Comparison of ENCODE assay signal across 8 cellular contexts in the genomic region with DNA sequence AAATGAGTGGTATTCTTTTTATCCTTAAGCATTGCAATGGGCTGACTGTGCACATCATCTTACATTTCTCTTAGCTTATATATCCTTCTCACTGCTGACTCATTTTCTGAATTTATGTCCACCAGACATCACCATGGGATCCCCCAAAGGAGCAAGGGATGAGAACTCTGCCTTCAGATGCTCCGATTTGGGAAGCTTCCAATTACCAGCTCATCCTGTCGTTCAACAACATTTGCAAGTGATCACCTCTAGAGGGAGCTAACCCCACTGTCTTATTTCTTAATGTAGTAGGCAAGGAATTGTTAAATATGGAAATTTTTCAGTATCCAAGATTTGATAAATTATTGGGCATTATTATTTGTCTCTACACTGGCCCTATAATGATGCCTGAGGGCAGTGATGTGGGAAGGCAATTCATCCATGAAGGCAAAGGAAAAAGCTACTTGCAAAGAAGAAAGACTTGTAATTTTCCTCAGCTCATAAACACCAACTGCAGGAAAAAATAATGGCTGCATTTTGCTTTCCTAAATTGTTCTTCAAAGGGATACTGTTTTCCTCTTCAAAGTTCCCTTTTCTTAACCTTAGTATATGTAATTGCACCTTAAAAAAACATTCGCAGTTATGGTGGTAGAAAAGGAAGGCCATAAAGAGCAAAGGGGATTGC.
DNase-seq lines count a peak whose midpoint lies in the region; ATAC-seq and TF ChIP-seq lines count a peak whose summit lies in the region.

No MANE protein-coding gene starts in this region.

- no peaks in the 10 kb centered on the region for H3K4me1 ChIP-seq in GM23338 (ENCODE audit: insufficient read depth)
- no peaks in the 10 kb centered on the region for H3K4me1 ChIP-seq in thyroid gland

- peak; percentile 4 for DNase-seq in Calu3
- peak; percentile 68 for DNase-seq in GM23338 (ENCODE audit: low spot score)
- DNase-seq in RPMI8226 = peak; percentile 8
- peak; percentile 23 for DNase-seq in fibroblast of villous mesenchyme (ENCODE audit: low read depth)
- no peak for DNase-seq in thyroid gland
- DNase-seq in cortex of kidney (lab: John Stamatoyannopoulos, UW) = no peak
- DNase-seq in activated CD4-positive, alpha-beta T cell treated with anti-CD3 and anti-CD28 coated beads, Interleukin-2, amount 10 ng/mL, durations not matched to agents 7 days and 5 days = no peak

- H3K27me3 Mint-ChIP-seq in Calu3 (ENCODE audit: unreplicated experiment) (no peaks in the 10 kb centered on the region), GM23338 (ENCODE audit: insufficient read depth, low read depth, poor library complexity) (no peaks in the 10 kb centered on the region)
- no peaks in the 10 kb centered on the region for H3K27me3 Mint-ChIP-seq in activated CD4-positive, alpha-beta T cell treated with anti-CD3 and anti-CD28 coated beads, Interleukin-2, amount 10 ng/mL, durations not matched to agents 7 days and 5 days

- POLR2A ChIA-PET in activated CD4-positive, alpha-beta T cell treated with anti-CD3 and anti-CD28 coated beads, Interleukin-2, amount 10 ng/mL, durations not matched to agents 7 days and 5 days (lab: Charles Lee) = no interaction called here

- H3K9me3 Mint-ChIP-seq in Calu3 (ENCODE audit: low read depth, unreplicated experiment) (peaks cover 6% of the 10 kb centered on the region), GM23338 (no peaks in the 10 kb centered on the region)
- no peaks in the 10 kb centered on the region for H3K9me3 Mint-ChIP-seq in activated CD4-positive, alpha-beta T cell treated with anti-CD3 and anti-CD28 coated beads, Interleukin-2, amount 10 ng/mL, durations not matched to agents 7 days and 5 days

- no peaks in the 10 kb centered on the region for H3K9me2 ChIP-seq in GM23338 (ENCODE audit: insufficient read depth)

- no peaks in the 10 kb centered on the region for H3K9me3 ChIP-seq in thyroid gland

- H2AFZ ChIP-seq in GM23338 = no peak overlapping the region

- H3K36me3 Mint-ChIP-seq in Calu3 (ENCODE audit: insufficient read depth, unreplicated experiment) = no peaks in the 10 kb centered on the region
- H3K36me3 Mint-ChIP-seq in GM23338 (ENCODE audit: low read depth) = no peaks in the 10 kb centered on the region
- H3K36me3 Mint-ChIP-seq in activated CD4-positive, alpha-beta T cell treated with anti-CD3 and anti-CD28 coated beads, Interleukin-2, amount 10 ng/mL, durations not matched to agents 7 days and 5 days (ENCODE audit: low read depth) = no peaks in the 10 kb centered on the region

- no peaks in the 10 kb centered on the region for H3F3A ChIP-seq in GM23338 (replicated peaks; ENCODE audit: low read depth)

- H3K27me3 ChIP-seq in GM23338 (ENCODE audit: insufficient read depth) (no peaks in the 10 kb centered on the region), thyroid gland (no peaks in the 10 kb centered on the region)

- ATAC-seq in GM23338 (peak; percentile 53), HG03108 (IDR thresholded peaks at IDR 0.05; ENCODE audit: unreplicated experiment) (no peak)

- no peak overlapping the region for H3K27ac ChIP-seq in GM23338 (ENCODE audit: low read depth)
- H3K27ac ChIP-seq in thyroid gland = no peak overlapping the region

- no peak overlapping the region for H3K4me2 ChIP-seq in GM23338

- peak; percentile 44 for TF ChIP-seq CTCF in Calu3 (IDR thresholded peaks at IDR 0.05; ENCODE audit: unreplicated experiment)
- TF ChIP-seq CTCF in GM23338 (conservative IDR thresholded peaks at IDR 0.05; ENCODE audit: low read depth in 2 of 2) = peak; percentile 69 to 89
- peak; percentile 59 for TF ChIP-seq CTCF in fibroblast of villous mesenchyme (IDR thresholded peaks at IDR 0.05; ENCODE audit: insufficient read depth, low read depth, low read length)
- peak in 4 of 6 experiments; percentile 18 to 59 (median 33) for TF ChIP-seq CTCF in thyroid gland (IDR thresholded peaks at IDR 0.05)

- no TSS peak for BruUV-seq in Calu3 (replicated peaks; lab: Mats Ljungman, UMichigan)

- H3K36me3 ChIP-seq in GM23338 (ENCODE audit: insufficient read depth) (no peaks in the 10 kb centered on the region), thyroid gland (no peaks in the 10 kb centered on the region)

- TF ChIP-seq POLR2A in thyroid gland (IDR thresholded peaks at IDR 0.05) = no peak

- WGBS in thyroid gland, 2 donors = 35 to 39% methylated on average over 3 of the region's 3 CpGs

- intact Hi-C loops in Calu3 (cut with micrococcal nuclease; ENCODE audit: unreplicated experiment) = loop anchor here (1.0 kb wide), 1 partner anchor 68 kb away; no protein-coding TSS in a partner anchor
- intact Hi-C loops in thyroid gland (cut with DNase I) = no loop called here

- no peaks in the 10 kb centered on the region for H4K20me1 ChIP-seq in GM23338 (replicated peaks; ENCODE audit: insufficient read depth)

- no peaks in the 10 kb centered on the region for H3K79me2 ChIP-seq in GM23338 (replicated peaks; ENCODE audit: insufficient read depth)

- H3K4me3 Mint-ChIP-seq in Calu3 (ENCODE audit: low read depth, unreplicated experiment) = no peak overlapping the region
- H3K4me3 Mint-ChIP-seq in GM23338 = no peak overlapping the region
- no peak overlapping the region for H3K4me3 Mint-ChIP-seq in activated CD4-positive, alpha-beta T cell treated with anti-CD3 and anti-CD28 coated beads, Interleukin-2, amount 10 ng/mL, durations not matched to agents 7 days and 5 days

- H3K4me1 Mint-ChIP-seq in Calu3 (ENCODE audit: low read depth, unreplicated experiment) (no peaks in the 10 kb centered on the region), GM23338 (no peaks in the 10 kb centered on the region)
- H3K4me1 Mint-ChIP-seq in activated CD4-positive, alpha-beta T cell treated with anti-CD3 and anti-CD28 coated beads, Interleukin-2, amount 10 ng/mL, durations not matched to agents 7 days and 5 days = no peaks in the 10 kb centered on the region

- H3K4me3 ChIP-seq in GM23338 (no peak overlapping the region), fibroblast of villous mesenchyme (ENCODE audit: low read depth, low read length) (no peak overlapping the region), thyroid gland (replicated peaks in 1 of 3) (no peak overlapping the region)

- CTCF ChIA-PET in Calu3 (lab: Charles Lee) = interaction anchor here (1.0 to 1.4 kb wide), 3 partner anchors 15 to 681 kb away, joined by 3 to 12 read pairs (median 9); no protein-coding TSS in a partner anchor
- CTCF ChIA-PET in activated CD4-positive, alpha-beta T cell treated with anti-CD3 and anti-CD28 coated beads, Interleukin-2, amount 10 ng/mL, durations not matched to agents 7 days and 5 days (lab: Charles Lee) = interaction anchor here (0.6 to 3.3 kb wide), 4 partner anchors 10 to 54 kb away, joined by 3 to 14 read pairs (median 8); no protein-coding TSS in a partner anchor

- no peak overlapping the region for H3K27ac Mint-ChIP-seq in Calu3 (ENCODE audit: unreplicated experiment)
- no peak overlapping the region for H3K27ac Mint-ChIP-seq in GM23338
- no peak overlapping the region for H3K27ac Mint-ChIP-seq in activated CD4-positive, alpha-beta T cell treated with anti-CD3 and anti-CD28 coated beads, Interleukin-2, amount 10 ng/mL, durations not matched to agents 7 days and 5 days

TF ChIP-seq in GM23338, 12 proteins besides CTCF, POLR2A, EP300 and RAD21 (continues in another document):
- TF ChIP-seq POLR2AphosphoS5 (IDR thresholded peaks at IDR 0.05; ENCODE audit: low read depth) (no peak), ZNF114 (CRISPR knock-in tag; IDR thresholded peaks at IDR 0.05) (no peak), JUNB (IDR thresholded peaks at IDR 0.05; ENCODE audit: unreplicated experiment) (no peak), NANOG (IDR thresholded peaks at IDR 0.05; ENCODE audit: borderline replicate concordance) (no peak), STAT1 (IDR thresholded peaks at IDR 0.05; ENCODE audit: unreplicated experiment) (no peak), ZNF331 (CRISPR knock-in tag; IDR thresholded peaks at IDR 0.05; ENCODE audit: low read depth) (no peak), EZH2 (IDR thresholded peaks at IDR 0.05; ENCODE audit: low read depth, unreplicated experiment) (no peak)
- TF ChIP-seq, protein P1, sequence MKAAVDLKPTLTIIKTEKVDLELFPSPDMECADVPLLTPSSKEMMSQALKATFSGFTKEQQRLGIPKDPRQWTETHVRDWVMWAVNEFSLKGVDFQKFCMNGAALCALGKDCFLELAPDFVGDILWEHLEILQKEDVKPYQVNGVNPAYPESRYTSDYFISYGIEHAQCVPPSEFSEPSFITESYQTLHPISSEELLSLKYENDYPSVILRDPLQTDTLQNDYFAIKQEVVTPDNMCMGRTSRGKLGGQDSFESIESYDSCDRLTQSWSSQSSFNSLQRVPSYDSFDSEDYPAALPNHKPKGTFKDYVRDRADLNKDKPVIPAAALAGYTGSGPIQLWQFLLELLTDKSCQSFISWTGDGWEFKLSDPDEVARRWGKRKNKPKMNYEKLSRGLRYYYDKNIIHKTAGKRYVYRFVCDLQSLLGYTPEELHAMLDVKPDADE (IDR thresholded peaks at IDR 0.05) = no peak

Comparison
In these comparisons a context has a peak if more than half of its experiments do, and no peak if none do; other contexts are left out.
1. DNase-seq: peak in Calu3 (single experiment), GM23338 (single experiment), RPMI8226 (single experiment) and fibroblast of villous mesenchyme (single experiment); none in thyroid gland (0 of 2), cortex of kidney (single experiment) and activated CD4-positive, alpha-beta T cell treated with anti-CD3 and anti-CD28 coated beads, Interleukin-2, amount 10 ng/mL, durations not matched to agents 7 days and 5 days (single experiment).
2. Peak in every context shown above with its lines, with median percentiles within 50 percentile points of each other: CTCF ChIP-seq.